18 cellular contexts compared by ENCODE assay signal in genomic region chr10:117345143-117345542, GRCh38. TPM values are rescaled to one million over a fixed set of nuclear protein-coding genes. Genes with fewer than 3 reads are reported as not detected.
DNase-seq lines count a peak whose midpoint lies in the region; ATAC-seq and TF ChIP-seq lines count a peak whose summit lies in the region.
"Had no signal": no experiment of that assay in that cellular context is flagged by ENCODE, and none has a peak within 500 bp of the region (broad histone marks: within the 10 kb centered on the region; RNA-seq: fewer than 3 reads in every experiment).

No MANE protein-coding gene starts in this region.

- POLR2A ChIA-PET in CD4-positive, alpha-beta memory T cell (lab: Charles Lee; ENCODE audit: partially characterized antibody), result no interaction called here

- no peak overlapping the region for H4K8ac ChIP-seq in mesenchymal stem cell (ENCODE audit: low read length)

- H3K4me1 ChIP-seq in mesenchymal stem cell (ENCODE audit: control insufficient read depth, insufficient read depth, low read depth, low read length), result peaks cover 5% of the 10 kb centered on the region
- H3K4me1 ChIP-seq in CD4-positive, alpha-beta memory T cell (ENCODE audit: insufficient read depth, low read length), result peaks cover 19% of the 10 kb centered on the region
- H3K4me1 ChIP-seq in heart right ventricle, result peaks cover 0 to 40% (median 12%) of the 10 kb centered on the region in 9 donors
- H3K4me1 ChIP-seq: BLaER1 had no signal

- H3K27me3 Mint-ChIP-seq in CD4-positive, alpha-beta memory T cell, result no peaks in the 10 kb centered on the region
- H3K27me3 Mint-ChIP-seq: stimulated activated memory B cell treated with anti-CD40 and anti-IgM and Interleukin-4, amounts not matched to agents 10 μg/mL and 1 μg/mL and 100 μg/mL, for 72 hours had no signal

- no peaks in the 10 kb centered on the region for H3K9me3 Mint-ChIP-seq in CD4-positive, alpha-beta memory T cell
- H3K9me3 Mint-ChIP-seq: stimulated activated memory B cell treated with anti-CD40 and anti-IgM and Interleukin-4, amounts not matched to agents 10 μg/mL and 1 μg/mL and 100 μg/mL, for 72 hours had no signal

- intact Hi-C loops in CD4-positive, alpha-beta memory T cell (cut with micrococcal nuclease), result no loop called here
- intact Hi-C loops in heart right ventricle (cut with DNase I), result no loop called here

- no peak overlapping the region for H2BK5ac ChIP-seq in mesenchymal stem cell (ENCODE audit: low read depth, low read length, poor library complexity, severe bottlenecking)

- DNase-seq in ELF-1 (ENCODE audit: low read depth, low spot score) (peak; percentile 27), LNCaP clone FGC (ENCODE audit: low read depth) (no peak), choroid plexus epithelial cell (ENCODE audit: low read depth) (peak; percentile 66), mesenchymal stem cell (no peak), medulla oblongata (ENCODE audit: extremely low spot score) (no peak), NCI-H774 (lab: John Stamatoyannopoulos, UW) (no peak), heart right ventricle (no peak)
- no peak for DNase-seq in CD4-positive, alpha-beta memory T cell
- DNase-seq: activated CD4-positive, CD25-positive, alpha-beta regulatory T cell; activated naive CD4-positive, alpha-beta T cell treated with anti-CD3 and anti-CD28 coated beads, Interleukin-2, amount 50 U/mL, for 16 hours; GM23248; NCI-H446 treated with DMSO at 0.1 percent for 48 hours; PC-3; SW 1271 had no signal

- H3K9ac ChIP-seq in mesenchymal stem cell (ENCODE audit: low read length), result no peak overlapping the region
- H3K9ac ChIP-seq: BLaER1, GM23248 had no signal

- no peaks in the 10 kb centered on the region for H3K27me3 ChIP-seq in mesenchymal stem cell (ENCODE audit: control insufficient read depth in 1 of 2, insufficient read depth in 1 of 2, low read length in 2 of 2)
- H3K27me3 ChIP-seq in CD4-positive, alpha-beta memory T cell (ENCODE audit: insufficient read depth, low read length), result no peaks in the 10 kb centered on the region
- H3K27me3 ChIP-seq in heart right ventricle, result no peaks in the 10 kb centered on the region
- H3K27me3 ChIP-seq: BLaER1, gastroesophageal sphincter had no signal

- no peak overlapping the region for H2BK15ac ChIP-seq in mesenchymal stem cell (ENCODE audit: low read depth, poor library complexity, severe bottlenecking)

- no peak overlapping the region for H2AFZ ChIP-seq in mesenchymal stem cell (ENCODE audit: low read depth, low read length)
- H2AFZ ChIP-seq: GM23248 had no signal

- no peak overlapping the region for H3K27ac Mint-ChIP-seq in CD4-positive, alpha-beta memory T cell
- H3K27ac Mint-ChIP-seq: stimulated activated memory B cell treated with anti-CD40 and anti-IgM and Interleukin-4, amounts not matched to agents 10 μg/mL and 1 μg/mL and 100 μg/mL, for 72 hours had no signal

- H3K79me1 ChIP-seq in mesenchymal stem cell (replicated peaks; ENCODE audit: low read length, poor library complexity, severe bottlenecking), result peaks cover 24% of the 10 kb centered on the region

- H3K36me3 Mint-ChIP-seq in CD4-positive, alpha-beta memory T cell, result peaks cover 8 to 9% of the 10 kb centered on the region in 2 donors

- no peak overlapping the region for H3K23ac ChIP-seq in mesenchymal stem cell (ENCODE audit: low read length in 2 of 2)

- peak overlapping the region; percentile 30 for H3K27ac ChIP-seq in mesenchymal stem cell (ENCODE audit: low read length, poor library complexity, severe bottlenecking)
- no peak overlapping the region for H3K27ac ChIP-seq in CD4-positive, alpha-beta memory T cell (ENCODE audit: low read depth, low read length)
- no peak overlapping the region for H3K27ac ChIP-seq in heart right ventricle
- H3K27ac ChIP-seq: BLaER1, gastroesophageal sphincter, GM23248 had no signal

- H2AK5ac ChIP-seq in mesenchymal stem cell (ENCODE audit: low read length, severe bottlenecking), result no peak overlapping the region

- peak overlapping the region in 1 of 8 donors; percentile 9 for H3K4me3 Mint-ChIP-seq in CD4-positive, alpha-beta memory T cell
- H3K4me3 Mint-ChIP-seq: stimulated activated memory B cell treated with anti-CD40 and anti-IgM and Interleukin-4, amounts not matched to agents 10 μg/mL and 1 μg/mL and 100 μg/mL, for 72 hours had no signal

- no peak overlapping the region for H3K4me2 ChIP-seq in mesenchymal stem cell (ENCODE audit: low read length, poor library complexity, severe bottlenecking)
- H3K4me2 ChIP-seq: BLaER1 had no signal

- no peak overlapping the region for H4K91ac ChIP-seq in mesenchymal stem cell (ENCODE audit: low read length)

- CTCF ChIA-PET in CD4-positive, alpha-beta memory T cell (lab: Charles Lee; ENCODE audit: partially characterized antibody), result no interaction called here

- no peak overlapping the region for H2BK120ac ChIP-seq in mesenchymal stem cell (ENCODE audit: low read depth, low read length)

- H3K18ac ChIP-seq in mesenchymal stem cell (ENCODE audit: low read depth in 1 of 2, low read length in 2 of 2), result no peak overlapping the region

- H3K14ac ChIP-seq in mesenchymal stem cell (ENCODE audit: low read length in 2 of 2), result no peak overlapping the region

- H2BK12ac ChIP-seq in mesenchymal stem cell (ENCODE audit: low read length in 2 of 2), result no peak overlapping the region

- H3K4ac ChIP-seq in mesenchymal stem cell (ENCODE audit: low read depth in 1 of 2, low read length in 2 of 2), result no peak overlapping the region

- H3K4me3 ChIP-seq in LNCaP clone FGC (ENCODE audit: low read depth, low read length) (no peak overlapping the region), choroid plexus epithelial cell (ENCODE audit: low read depth, low read length) (no peak overlapping the region), mesenchymal stem cell (ENCODE audit: insufficient read depth in 1 of 2, low read depth in 1 of 2, low read length in 2 of 2) (no peak overlapping the region), heart right ventricle (no peak overlapping the region)
- H3K4me3 ChIP-seq in CD4-positive, alpha-beta memory T cell (ENCODE audit: low read length in 2 of 2), result no peak overlapping the region
- H3K4me3 ChIP-seq: BLaER1, gastroesophageal sphincter, GM23248 had no signal

- peak; percentile 9; the same call in 1 of the 2 replicates for TF ChIP-seq CTCF in LNCaP clone FGC (IDR thresholded peaks at IDR 0.05; ENCODE audit: control insufficient read depth, extremely low read depth, insufficient read depth)
- no peak for TF ChIP-seq CTCF in choroid plexus epithelial cell (conservative IDR thresholded peaks at IDR 0.05; ENCODE audit: low read depth, low read length)
- TF ChIP-seq CTCF in heart right ventricle (IDR thresholded peaks at IDR 0.05), result no peak

- H3K4me1 Mint-ChIP-seq in CD4-positive, alpha-beta memory T cell, result peaks cover 31 to 65% (median 48%) of the 10 kb centered on the region in 4 donors

- ATAC-seq in heart right ventricle, result no peak
- ATAC-seq: gastroesophageal sphincter; PC-3; sciatic nerve; stimulated activated memory B cell treated with anti-CD40 and anti-IgM and Interleukin-4, amounts not matched to agents 10 μg/mL and 1 μg/mL and 100 μg/mL, for 72 hours had no signal

- H3K36me3 ChIP-seq in mesenchymal stem cell (ENCODE audit: control insufficient read depth in 1 of 2, insufficient read depth in 2 of 2, low read depth in 1 of 2, low read length in 2 of 2) (peaks cover 0 to 5% of the 10 kb centered on the region in 2 experiments), heart right ventricle (peaks cover 0 to 4% (median 0%) of the 10 kb centered on the region in 9 donors)
- H3K36me3 ChIP-seq in CD4-positive, alpha-beta memory T cell (ENCODE audit: insufficient read depth, low read length), result peaks cover 4% of the 10 kb centered on the region
- H3K36me3 ChIP-seq: gastroesophageal sphincter had no signal

- H3K9me3 ChIP-seq in mesenchymal stem cell (ENCODE audit: control insufficient read depth, low read length), result no peaks in the 10 kb centered on the region
- H3K9me3 ChIP-seq in CD4-positive, alpha-beta memory T cell (ENCODE audit: control insufficient read depth in 1 of 2, low read length in 2 of 2), result no peaks in the 10 kb centered on the region
- no peaks in the 10 kb centered on the region for H3K9me3 ChIP-seq in heart right ventricle
- H3K9me3 ChIP-seq: BLaER1, gastroesophageal sphincter had no signal

RNA-seq across cellular contexts. Expression of gene PDZD8, which starts 30.1 kb away (rescaled TPM):
- 13.7 TPM for polyA plus RNA-seq in mesenchymal stem cell (2013, experiment 1 of 2)
- 14.1 TPM for polyA plus RNA-seq in mesenchymal stem cell (2013, experiment 2 of 2)
- 10 to 100 TPM; 13.9 to 15.0 TPM for total RNA-seq in CD4-positive, alpha-beta memory T cell
- 1 to 10 TPM; 3.6 to 8.9 TPM for polyA plus RNA-seq in CD4-positive, alpha-beta memory T cell
- 10 to 100 TPM; 16.8 to 31.3 (median 23.1) TPM for total RNA-seq in heart right ventricle
- polyA plus RNA-seq in heart right ventricle, result 1 to 10 TPM; 2.0 to 4.1 TPM

Comparison
In these comparisons a context has a peak if more than half of its experiments do, and no peak if none do; other contexts are left out.
1. DNase-seq: peak in ELF-1 (single experiment) and choroid plexus epithelial cell (single experiment); none in LNCaP clone FGC (single experiment), mesenchymal stem cell (single experiment), medulla oblongata (single experiment), NCI-H774 (single experiment), CD4-positive, alpha-beta memory T cell (0 of 5) and heart right ventricle (0 of 2).